ENCODE assay signal across 9 cellular contexts in the genomic region with DNA sequence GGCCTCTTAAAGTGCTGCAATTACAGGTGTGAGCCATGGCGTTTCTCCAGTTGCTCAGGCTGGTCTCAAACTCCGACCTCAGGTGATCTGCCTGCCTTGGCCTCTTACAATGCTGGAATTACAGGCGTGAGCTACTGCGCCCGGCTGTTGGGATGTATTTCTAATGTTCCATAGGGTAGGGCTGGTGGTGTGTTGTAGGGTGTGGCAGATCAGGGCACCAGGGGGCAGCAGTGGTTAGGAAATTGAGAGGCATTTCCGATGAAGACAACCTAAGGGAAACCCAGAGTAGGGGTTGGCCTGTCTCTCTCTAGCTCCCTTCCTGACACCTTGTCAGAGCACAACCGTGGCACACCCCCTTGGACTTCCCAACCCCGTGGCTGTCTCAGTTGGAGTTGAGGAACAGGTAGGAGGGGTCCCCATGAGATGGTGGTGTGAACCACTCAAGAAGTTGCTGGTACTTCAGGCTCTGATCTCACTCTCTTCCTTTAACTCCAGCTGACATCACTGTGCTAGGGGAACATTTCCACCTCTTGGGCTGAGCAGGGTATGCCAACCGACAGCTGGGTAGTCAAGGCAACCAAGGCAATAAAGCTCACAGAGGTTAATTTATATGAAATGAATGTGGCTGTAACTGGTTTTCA. TPM values are rescaled to one million over a fixed set of nuclear protein-coding genes. Genes with fewer than 3 reads are reported as not detected.
DNase-seq lines count a peak whose midpoint lies in the region; ATAC-seq and TF ChIP-seq lines count a peak whose summit lies in the region.
"Had no signal": no experiment of that assay in that cellular context is flagged by ENCODE, and none has a peak within 500 bp of the region (broad histone marks: within the 10 kb centered on the region; RNA-seq: fewer than 3 reads in every experiment).

No MANE protein-coding gene starts in this region.

- no CpG with 5 or more reads among the region's 9 CpGs for WGBS in mesendoderm (ENCODE audit: extremely low coverage, insufficient coverage, low lambda C conversion rate)

- H3K4me3 Mint-ChIP-seq in CD8-positive, alpha-beta T cell, result no peak overlapping the region

- no peaks in the 10 kb centered on the region for H3K79me1 ChIP-seq in mesendoderm (ENCODE audit: low read length)

- H4K8ac ChIP-seq in mesendoderm (ENCODE audit: low read depth, low read length), result no peak overlapping the region

- no peak overlapping the region for H3K4ac ChIP-seq in mesendoderm (ENCODE audit: low read depth, low read length)

- no peak overlapping the region for H3K4me3 ChIP-seq in CD8-positive, alpha-beta T cell (ENCODE audit: low read depth, low read length)
- H3K4me3 ChIP-seq in mesendoderm (ENCODE audit: low read length), result no peak overlapping the region

- H3K27ac ChIP-seq in CD8-positive, alpha-beta T cell (ENCODE audit: low read depth, low read length), result no peak overlapping the region
- H3K27ac ChIP-seq in mesendoderm (ENCODE audit: low read depth, low read length), result no peak overlapping the region

- no peak overlapping the region for H2BK5ac ChIP-seq in mesendoderm (ENCODE audit: low read length)

- ATAC-seq in CD8-positive, alpha-beta T cell, result peak; percentile 95
- ATAC-seq in HG02973 (IDR thresholded peaks at IDR 0.05; ENCODE audit: unreplicated experiment) (peak; percentile 54), GM19463 (IDR thresholded peaks at IDR 0.05; ENCODE audit: unreplicated experiment) (no peak)

- peak; percentile 62 for TF ChIP-seq CTCF in CD8-positive, alpha-beta T cell (IDR thresholded peaks at IDR 0.05)

- POLR2A ChIA-PET in CD8-positive, alpha-beta T cell (lab: Charles Lee), result no interaction called here

- H3K4me1 Mint-ChIP-seq in CD8-positive, alpha-beta T cell (ENCODE audit: low read depth), result no peaks in the 10 kb centered on the region

- no peaks in the 10 kb centered on the region for H3K27me3 Mint-ChIP-seq in CD8-positive, alpha-beta T cell (ENCODE audit: low read depth)
- H3K27me3 Mint-ChIP-seq: IgD-negative memory B cell had no signal

- H3K9me3 ChIP-seq in CD8-positive, alpha-beta T cell (ENCODE audit: low read length), result no peaks in the 10 kb centered on the region

- H3K18ac ChIP-seq in mesendoderm (ENCODE audit: low read length), result no peak overlapping the region

- no peaks in the 10 kb centered on the region for H3K36me3 Mint-ChIP-seq in CD8-positive, alpha-beta T cell
- H3K36me3 Mint-ChIP-seq: IgD-negative memory B cell had no signal

- no peaks in the 10 kb centered on the region for H3K4me1 ChIP-seq in CD8-positive, alpha-beta T cell (ENCODE audit: insufficient read depth, low read length)
- no peaks in the 10 kb centered on the region for H3K4me1 ChIP-seq in mesendoderm (ENCODE audit: control insufficient read depth, low read depth, low read length)

- CTCF ChIA-PET in CD8-positive, alpha-beta T cell (lab: Charles Lee), result interaction anchor here (0.6 to 3.7 kb wide), 13 partner anchors 9 to 802 kb away, joined by 3 to 23 read pairs (median 5); no protein-coding TSS in a partner anchor

- no peaks in the 10 kb centered on the region for H3K9me3 Mint-ChIP-seq in CD8-positive, alpha-beta T cell
- H3K9me3 Mint-ChIP-seq: IgD-negative memory B cell had no signal

- H3K79me2 ChIP-seq in mesendoderm (ENCODE audit: control insufficient read depth, insufficient read depth, low read length), result no peaks in the 10 kb centered on the region

- H3K56ac ChIP-seq in mesendoderm (ENCODE audit: low read length), result no peak overlapping the region

- H3K9ac ChIP-seq in mesendoderm (ENCODE audit: low read length), result no peak overlapping the region

- H3K27ac Mint-ChIP-seq in CD8-positive, alpha-beta T cell, result no peak overlapping the region

- H4K5ac ChIP-seq in mesendoderm (ENCODE audit: low read length), result no peak overlapping the region

- intact Hi-C loops in CD8-positive, alpha-beta T cell (cut with DNase I, micrococcal nuclease), result loop anchor here (1.0 to 10.0 kb wide), 8 partner anchors 104 to 1070 kb away; partner anchors contain the start of gene RTCB (in 1 of the 2)

- no peak overlapping the region for H2BK15ac ChIP-seq in mesendoderm (replicated peaks; ENCODE audit: low read depth)

- no peak overlapping the region for H3K4me2 ChIP-seq in mesendoderm (ENCODE audit: low read length)

- no peak overlapping the region for H2AK5ac ChIP-seq in mesendoderm (ENCODE audit: low read length)

- DNase-seq in CD8-positive, alpha-beta T cell, result peak; percentile 55 to 83 (median 71)
- DNase-seq in NCI-H526 treated with DMSO at 0.1 percent for 48 hours (lab: John Stamatoyannopoulos, UW) (peak; percentile 54), mesendoderm (peak; percentile 89)
- peak; percentile 88 to 92 for DNase-seq in activated CD4-positive, alpha-beta T cell treated with anti-CD3 and anti-CD28 coated beads, Interleukin-2, amount 50 U/mL, for 48 hours
- peak; percentile 68 for DNase-seq in effector CD4-positive, alpha-beta T cell
- DNase-seq in stimulated activated CD8-positive, alpha-beta memory T cell treated with anti-CD3 and anti-CD28 coated beads, Interleukin-4, amount 100 ng/mL, for 24 hours (ENCODE audit: low read depth), result peak; percentile 75

- no peak overlapping the region for H2BK120ac ChIP-seq in mesendoderm (ENCODE audit: low read depth, low read length)

- H3K23ac ChIP-seq in mesendoderm (ENCODE audit: low read length), result no peak overlapping the region

- H3K36me3 ChIP-seq in CD8-positive, alpha-beta T cell (ENCODE audit: insufficient read depth, low read length), result no peaks in the 10 kb centered on the region
- H3K36me3 ChIP-seq in mesendoderm (ENCODE audit: control insufficient read depth, insufficient read depth, low read length), result no peaks in the 10 kb centered on the region

- no peaks in the 10 kb centered on the region for H3K27me3 ChIP-seq in CD8-positive, alpha-beta T cell (ENCODE audit: insufficient read depth, low read length)
- H3K27me3 ChIP-seq in mesendoderm (ENCODE audit: insufficient read depth, low read length, poor library complexity), result no peaks in the 10 kb centered on the region

RNA-seq across cellular contexts. Expression of gene YWHAH, which starts 32.9 kb away (rescaled TPM):
- 10 to 100 TPM; 22.4 to 24.3 TPM for total RNA-seq in CD8-positive, alpha-beta T cell
- 233 TPM for polyA plus RNA-seq in mesendoderm (2013, experiment 1 of 2)
- polyA plus RNA-seq in mesendoderm (2013, experiment 2 of 2), result 231 TPM
